Comparison of ENCODE assay signal across 14 cellular contexts in the genomic region with DNA sequence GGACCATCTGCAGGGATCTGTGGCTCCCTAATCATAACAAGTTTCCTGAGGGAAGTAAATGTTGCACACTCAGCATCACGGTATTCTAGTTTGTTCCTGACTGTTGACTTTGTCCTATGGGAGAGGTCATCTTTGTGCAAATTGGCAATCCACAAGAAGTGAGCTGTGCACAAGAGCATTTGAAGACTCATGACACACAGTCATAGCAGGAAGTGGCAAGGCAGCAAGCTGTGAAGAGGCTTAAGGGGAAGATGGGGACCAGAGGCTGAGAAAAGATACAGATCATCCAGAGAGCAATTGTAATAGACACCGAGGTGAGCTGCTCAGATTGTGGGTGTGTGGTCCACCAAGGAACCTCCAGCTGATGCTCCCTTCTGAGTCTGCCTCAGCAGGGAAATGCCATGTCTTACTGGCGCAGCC. TPM values are rescaled to one million over a fixed set of nuclear protein-coding genes. Genes with fewer than 3 reads are reported as not detected.
DNase-seq lines count a peak whose midpoint lies in the region; ATAC-seq lines count a peak whose summit lies in the region.
"Had no signal": no experiment of that assay in that cellular context is flagged by ENCODE, and none has a peak within 500 bp of the region (broad histone marks: within the 10 kb centered on the region; RNA-seq: fewer than 3 reads in every experiment).

No MANE protein-coding gene starts in this region.

- intact Hi-C loops in activated CD4-positive, alpha-beta T cell treated with anti-CD3 and anti-CD28 coated beads for 36 hours (cut with DNase I, micrococcal nuclease): loop anchor here in 1 of 2 experiments (5.0 kb wide), 1 partner anchor 365 kb away; no protein-coding TSS in a partner anchor

- H3K4me3 Mint-ChIP-seq in activated CD4-positive, alpha-beta T cell treated with anti-CD3 and anti-CD28 coated beads for 36 hours: no peak overlapping the region

- no peaks in the 10 kb centered on the region for H3K36me3 Mint-ChIP-seq in activated CD4-positive, alpha-beta T cell treated with anti-CD3 and anti-CD28 coated beads for 36 hours (ENCODE audit: low read depth)

- POLR2A ChIA-PET in activated CD4-positive, alpha-beta T cell treated with anti-CD3 and anti-CD28 coated beads for 36 hours (lab: Charles Lee): no interaction called here

- H3K27me3 Mint-ChIP-seq in activated CD4-positive, alpha-beta T cell treated with anti-CD3 and anti-CD28 coated beads for 36 hours: peaks cover 4% of the 10 kb centered on the region

- peak; percentile 89 for ATAC-seq in activated CD4-positive, alpha-beta T cell treated with anti-CD3 and anti-CD28 coated beads for 36 hours
- ATAC-seq in GM19463 (IDR thresholded peaks at IDR 0.05; ENCODE audit: unreplicated experiment) (no peak), HG03354 (IDR thresholded peaks at IDR 0.05; ENCODE audit: poor library complexity, severe bottlenecking, unreplicated experiment) (no peak)

- H3K9me3 Mint-ChIP-seq in activated CD4-positive, alpha-beta T cell treated with anti-CD3 and anti-CD28 coated beads for 36 hours (ENCODE audit: low read depth): no peaks in the 10 kb centered on the region

- peak; percentile 46 for DNase-seq in activated CD4-positive, alpha-beta T cell treated with anti-CD3 and anti-CD28 coated beads for 36 hours
- no peak for DNase-seq in activated CD4-positive, alpha-beta T cell treated with anti-CD3 and anti-CD28 coated beads for 1 hour
- DNase-seq in OCI-M1 (lab: John Stamatoyannopoulos, UW): peak; percentile 21
- peak; percentile 10 for DNase-seq in epithelial cell of prostate (ENCODE audit: low read depth, low spot score)
- peak; percentile 77 for DNase-seq in smooth muscle cell of the brain vasculature (ENCODE audit: low read depth, low spot score)
- DNase-seq in NCI-H2029 (lab: John Stamatoyannopoulos, UW): no peak
- DNase-seq: ACHN, SK-N-SH, testis had no signal

- H3K27ac ChIP-seq in epithelial cell of prostate: no peak overlapping the region
- H3K27ac ChIP-seq: coronary artery, KMS-11 had no signal

- H3K27ac Mint-ChIP-seq in activated CD4-positive, alpha-beta T cell treated with anti-CD3 and anti-CD28 coated beads for 36 hours: no peak overlapping the region

- H3K4me1 Mint-ChIP-seq in activated CD4-positive, alpha-beta T cell treated with anti-CD3 and anti-CD28 coated beads for 36 hours: peaks cover 22% of the 10 kb centered on the region

- CTCF ChIA-PET in activated CD4-positive, alpha-beta T cell treated with anti-CD3 and anti-CD28 coated beads for 36 hours (lab: Charles Lee): no interaction called here

RNA-seq across cellular contexts. Expression of gene TNP1, which starts 2.7 kb away (rescaled TPM):
- not detected for total RNA-seq in activated CD4-positive, alpha-beta T cell treated with anti-CD3 and anti-CD28 coated beads for 36 hours
- total RNA-seq: NCI-H460 had no signal

Comparison
In these comparisons a context has a peak if more than half of its experiments do, and no peak if none do; other contexts are left out.
1. DNase-seq: peak in activated CD4-positive, alpha-beta T cell treated with anti-CD3 and anti-CD28 coated beads for 36 hours (single experiment), OCI-M1 (single experiment), epithelial cell of prostate (single experiment) and smooth muscle cell of the brain vasculature (single experiment); none in activated CD4-positive, alpha-beta T cell treated with anti-CD3 and anti-CD28 coated beads for 1 hour (single experiment) and NCI-H2029 (single experiment).